Comparison of ENCODE assay signal across 1 cellular context in genomic region chr2:11354363-11355154, GRCh38.
TF ChIP-seq lines count a peak whose summit lies in the region.

No MANE protein-coding gene starts in this region.

TF ChIP-seq in HepG2, 621 proteins besides CTCF, POLR2A, EP300 and RAD21 (continued from another document and continues in another):
- TF ChIP-seq ZNF687 (CRISPR knock-in tag; IDR thresholded peaks at IDR 0.05): peak; percentile 30; the same call in 1 of the 2 replicates
- TF ChIP-seq ZNF263 (CRISPR knock-in tag; IDR thresholded peaks at IDR 0.05): peak; percentile 83
- TF ChIP-seq MXD4 (CRISPR knock-in tag; IDR thresholded peaks at IDR 0.05): peak; percentile 89; the same call in 1 of the 2 replicates
- no peak for TF ChIP-seq AGO2 (optimal IDR thresholded peaks at IDR 0.05; ENCODE audit: low read depth, low read length)
- 0 out of 2 replicates have a peak, but pooled peaks have one; percentile 40 for TF ChIP-seq ZNF546 (CRISPR knock-in tag; conservative IDR thresholded peaks at IDR 0.05)
- no peak; the same call in 1 of the 2 replicates for TF ChIP-seq TP53 (CRISPR knock-in tag; conservative IDR thresholded peaks at IDR 0.05)
- no peak for TF ChIP-seq ZMAT5 (CRISPR knock-in tag; IDR thresholded peaks at IDR 0.05; ENCODE audit: borderline replicate concordance, low read depth)
- peak; percentile 84 for TF ChIP-seq SP4 (CRISPR knock-in tag; IDR thresholded peaks at IDR 0.05)
- TF ChIP-seq NR1H2 (CRISPR knock-in tag; IDR thresholded peaks at IDR 0.05; ENCODE audit: borderline replicate concordance, low read depth): peak; percentile 28; the same call in 1 of the 2 replicates
- TF ChIP-seq ZNF556 (CRISPR knock-in tag; IDR thresholded peaks at IDR 0.05; ENCODE audit: borderline replicate concordance): peak; percentile 88; the same call in 1 of the 2 replicates
- TF ChIP-seq MNT (IDR thresholded peaks at IDR 0.05): peak; percentile 84
- TF ChIP-seq PAF1 (CRISPR knock-in tag; IDR thresholded peaks at IDR 0.05): peak; percentile 66; the same call in 1 of the 2 replicates
- peak; percentile 72 for TF ChIP-seq PHF5A (CRISPR knock-in tag; IDR thresholded peaks at IDR 0.05; ENCODE audit: low read depth, unreplicated experiment)
- TF ChIP-seq SIN3A (IDR thresholded peaks at IDR 0.05; ENCODE audit: borderline replicate concordance, low read depth, low read length): peak; percentile 87
- peak; percentile 91 for TF ChIP-seq DRAP1 (CRISPR knock-in tag; IDR thresholded peaks at IDR 0.05)
- TF ChIP-seq KDM1A (CRISPR knock-in tag; IDR thresholded peaks at IDR 0.05): peak; percentile 93
- peak; percentile 98 for TF ChIP-seq RXRA (CRISPR knock-in tag; IDR thresholded peaks at IDR 0.05)
- TF ChIP-seq BHLHE40 (IDR thresholded peaks at IDR 0.05; ENCODE audit: low read length): peak; percentile 87
- no peak for TF ChIP-seq BATF2 (CRISPR knock-in tag; IDR thresholded peaks at IDR 0.05)
- no peak for TF ChIP-seq ZNF572 (CRISPR knock-in tag; IDR thresholded peaks at IDR 0.05)
- peak; percentile 93 for TF ChIP-seq ZFP37 (CRISPR knock-in tag; IDR thresholded peaks at IDR 0.05; ENCODE audit: borderline replicate concordance)
- peak; percentile 89 for TF ChIP-seq ZNF574 (CRISPR knock-in tag; IDR thresholded peaks at IDR 0.05)
- no peak for TF ChIP-seq SP1 (IDR thresholded peaks at IDR 0.05)
- TF ChIP-seq SP1 (CRISPR knock-in tag; IDR thresholded peaks at IDR 0.05): peak; percentile 80
- TF ChIP-seq GLMP (CRISPR knock-in tag; IDR thresholded peaks at IDR 0.05; ENCODE audit: borderline replicate concordance): no peak
- no peak for TF ChIP-seq CERS6 (CRISPR knock-in tag; IDR thresholded peaks at IDR 0.05)
- peak; percentile 100; the same call in 1 of the 2 replicates for TF ChIP-seq ZNF512B (CRISPR knock-in tag; IDR thresholded peaks at IDR 0.05; ENCODE audit: borderline replicate concordance)
- peak; percentile 11; the same call in 1 of the 2 replicates for TF ChIP-seq NAIF1 (CRISPR knock-in tag; IDR thresholded peaks at IDR 0.05; ENCODE audit: borderline replicate concordance)
- TF ChIP-seq ZNF607 (CRISPR knock-in tag; IDR thresholded peaks at IDR 0.05; ENCODE audit: borderline replicate concordance): no peak
- peak; percentile 62; the same call in 1 of the 2 replicates for TF ChIP-seq RFXANK (CRISPR knock-in tag; IDR thresholded peaks at IDR 0.05)
- TF ChIP-seq HMG20B (CRISPR knock-in tag; conservative IDR thresholded peaks at IDR 0.05): peak; percentile 97
- peak; percentile 73 for TF ChIP-seq ZFP36 (IDR thresholded peaks at IDR 0.05; ENCODE audit: borderline replicate concordance, low read depth, low read length, partially characterized antibody)
- peak; percentile 91; the same call in 1 of the 2 replicates for TF ChIP-seq SKIL (CRISPR knock-in tag; IDR thresholded peaks at IDR 0.05; ENCODE audit: borderline replicate concordance)
- no peak for TF ChIP-seq PRDM15 (CRISPR knock-in tag; IDR thresholded peaks at IDR 0.05)
- TF ChIP-seq THAP11 (CRISPR knock-in tag; IDR thresholded peaks at IDR 0.05): peak; percentile 85
- TF ChIP-seq ZC3H4 (CRISPR knock-in tag; IDR thresholded peaks at IDR 0.05; ENCODE audit: borderline replicate concordance): peak; percentile 89
- no peak for TF ChIP-seq ZFP36L2 (CRISPR knock-in tag; IDR thresholded peaks at IDR 0.05)
- peak; percentile 89 for TF ChIP-seq POLR2G (IDR thresholded peaks at IDR 0.05; ENCODE audit: low read depth, low read length)
